In the genomic region with DNA sequence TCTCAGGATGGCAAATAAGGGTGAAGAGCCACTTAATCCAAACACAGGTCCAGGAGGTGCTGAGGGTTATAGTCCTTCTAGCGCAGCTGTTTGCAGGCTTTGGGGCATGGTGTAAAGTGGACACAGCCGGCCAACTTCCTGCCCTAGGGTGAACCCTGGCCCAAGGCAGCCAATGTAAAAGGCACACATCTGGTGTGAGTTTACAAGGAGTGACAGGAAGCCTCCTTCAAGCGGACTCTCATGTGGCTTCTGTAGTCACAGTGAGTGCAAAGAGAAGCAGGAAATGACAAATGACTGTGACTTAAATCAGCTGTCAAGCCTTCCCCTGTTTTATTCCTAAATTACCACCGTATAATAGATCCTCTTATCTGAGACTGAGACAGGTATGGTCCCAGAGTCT, we compare ENCODE assay signal across 9 cellular contexts.
A peak's percentile ranks its signal among the peaks of the same experiment; 100 is the strongest.
DNase-seq lines count a peak whose midpoint lies in the region; ATAC-seq and TF ChIP-seq lines count a peak whose summit lies in the region.
"Had no signal": no experiment of that assay in that cellular context is flagged by ENCODE, and none has a peak within 500 bp of the region (broad histone marks: within the 10 kb centered on the region; RNA-seq: fewer than 3 reads in every experiment).

No MANE protein-coding gene starts in this region.

- H4K20me1 ChIP-seq in IMR-90 (ENCODE audit: insufficient read depth, low read length), result no peaks in the 10 kb centered on the region
- H4K20me1 ChIP-seq in hepatocyte (ENCODE audit: insufficient read depth, poor library complexity, severe bottlenecking), result no peaks in the 10 kb centered on the region

- no peak overlapping the region for H3K4me2 ChIP-seq in IMR-90 (ENCODE audit: low read depth, low read length)
- H3K4me2 ChIP-seq in hepatocyte, result no peak overlapping the region

- no peak for TF ChIP-seq CTCF in IMR-90 (conservative IDR thresholded peaks at IDR 0.05; ENCODE audit: low read depth, low read length)
- no peak for TF ChIP-seq CTCF in hepatocyte (IDR thresholded peaks at IDR 0.05; ENCODE audit: poor library complexity)

- intact Hi-C loops in IMR-90 (cut with micrococcal nuclease), result no loop called here
- intact Hi-C loops in aorta (cut with DNase I), result no loop called here

- no peak for ATAC-seq in IMR-90 (ENCODE audit: low read depth)
- ATAC-seq in activated naive CD4-positive, alpha-beta T cell treated with anti-CD3 and anti-CD28 coated beads, Interleukin-2, amount 50 U/mL, for 72 hours, result peak; percentile 83 to 89
- ATAC-seq in aorta (ENCODE audit: low FRiP score), result peak; percentile 22
- ATAC-seq in GM21360 (IDR thresholded peaks at IDR 0.05; ENCODE audit: unreplicated experiment), result no peak

- no peak overlapping the region for H4K8ac ChIP-seq in IMR-90 (ENCODE audit: low read depth in 2 of 2, low read length in 2 of 2)

- no peak overlapping the region for H4K91ac ChIP-seq in IMR-90 (ENCODE audit: insufficient read depth, low read depth, low read length)

- H3K4ac ChIP-seq in IMR-90 (ENCODE audit: low read depth, low read length), result no peak overlapping the region

- no peaks in the 10 kb centered on the region for H3K4me1 ChIP-seq in IMR-90 (ENCODE audit: control insufficient read depth, insufficient read depth, low read length)
- H3K4me1 ChIP-seq in aorta (ENCODE audit: control insufficient read depth in 1 of 2, insufficient read depth in 2 of 2, low read length in 2 of 2), result no peaks in the 10 kb centered on the region
- H3K4me1 ChIP-seq in hepatocyte (ENCODE audit: insufficient read depth), result no peaks in the 10 kb centered on the region

- no peak overlapping the region for H2BK5ac ChIP-seq in IMR-90 (ENCODE audit: low read depth, low read length, poor library complexity, severe bottlenecking)

- H3K9me1 ChIP-seq in IMR-90 (ENCODE audit: insufficient read depth, low read length), result 0 out of 2 replicates have a peak, but pooled peaks cover 2% of the 10 kb centered on the region

- H4K5ac ChIP-seq in IMR-90 (ENCODE audit: low read depth, low read length), result no peak overlapping the region

- no peaks in the 10 kb centered on the region for H3K79me2 ChIP-seq in hepatocyte

- H3K9me2 ChIP-seq in hepatocyte (replicated peaks; ENCODE audit: insufficient read depth), result no peaks in the 10 kb centered on the region

- peak overlapping the region; percentile 1 for H2AFZ ChIP-seq in IMR-90 (replicated peaks; ENCODE audit: low read length, poor library complexity)
- no peak overlapping the region for H2AFZ ChIP-seq in hepatocyte

- in situ Hi-C loops in IMR-90 (cut with MboI; ENCODE audit: low sequenced_read_pairs), result no loop called here

- DNase-seq in stimulated activated naive CD4-positive, alpha-beta T cell (lab: John Stamatoyannopoulos, UW), result peak in 4 of 6 experiments; percentile 2 to 37 (median 18)
- DNase-seq in stimulated activated naive CD4-positive, alpha-beta T cell treated with Interleukin-2 at 50 U/mL for 16 hours (lab: John Stamatoyannopoulos, UW), result no peak
- no peak for DNase-seq in IMR-90
- no peak for DNase-seq in activated naive CD4-positive, alpha-beta T cell treated with anti-CD3 and anti-CD28 coated beads, Interleukin-2, amount 50 U/mL, for 72 hours (ENCODE audit: low spot score in 2 of 2)
- no peak for DNase-seq in aorta
- DNase-seq in hepatocyte (ENCODE audit: low spot score), result no peak
- no peak for DNase-seq in effector CD4-positive, alpha-beta T cell
- DNase-seq: MG63 had no signal

- H3K36me3 ChIP-seq in IMR-90 (ENCODE audit: control insufficient read depth, insufficient read depth, low read length) (no peaks in the 10 kb centered on the region), aorta (ENCODE audit: control insufficient read depth in 1 of 2, insufficient read depth in 2 of 2, low read length in 1 of 2) (no peaks in the 10 kb centered on the region), hepatocyte (replicated peaks; ENCODE audit: insufficient read depth, low read depth) (no peaks in the 10 kb centered on the region)
- H3K36me3 ChIP-seq: MG63 had no signal

- no CpG with 5 or more reads among the region's 4 CpGs for WGBS in IMR-90 (ENCODE audit: extremely low coverage in 2 of 2, insufficient read length in 1 of 2), 2 experiments
- 61 to 76% methylated on average over 4 of the region's 4 CpGs for WGBS in aorta, 2 donors
- WGBS in hepatocyte (ENCODE audit: low lambda C conversion rate, missing lambda C conversion rate), result 46% methylated on average over 4 of the region's 4 CpGs

- H3K27me3 ChIP-seq in IMR-90 (ENCODE audit: control insufficient read depth, insufficient read depth, low read length), result no peaks in the 10 kb centered on the region
- no peaks in the 10 kb centered on the region for H3K27me3 ChIP-seq in aorta (ENCODE audit: control insufficient read depth in 1 of 2, insufficient read depth in 2 of 2, low read length in 1 of 2)
- H3K27me3 ChIP-seq in hepatocyte, result no peaks in the 10 kb centered on the region
- H3K27me3 ChIP-seq: MG63 had no signal

- no TSS peak for BruUV-seq in IMR-90 (replicated peaks; lab: Mats Ljungman, UMichigan)

- H3K9ac ChIP-seq in IMR-90 (ENCODE audit: low read depth, low read length), result no peak overlapping the region

- H2AK5ac ChIP-seq in IMR-90 (ENCODE audit: low read depth, low read length), result no peak overlapping the region

- no peaks in the 10 kb centered on the region for H3K79me1 ChIP-seq in IMR-90 (ENCODE audit: low read depth in 1 of 2, low read length in 2 of 2)

- H3K27ac Mint-ChIP-seq in activated naive CD4-positive, alpha-beta T cell treated with anti-CD3 and anti-CD28 coated beads, Interleukin-2, amount 50 U/mL, for 72 hours, result no peak overlapping the region

- no peak overlapping the region for H3K18ac ChIP-seq in IMR-90 (ENCODE audit: low read depth, low read length)

- TF ChIP-seq POLR2A in IMR-90 (IDR thresholded peaks at IDR 0.05; ENCODE audit: low read depth, low read length), result no peak

- H3K9me3 ChIP-seq in IMR-90 (ENCODE audit: control insufficient read depth, insufficient read depth, low read length) (no peaks in the 10 kb centered on the region), aorta (ENCODE audit: control insufficient read depth, low read length) (no peaks in the 10 kb centered on the region), hepatocyte (ENCODE audit: low read depth) (no peaks in the 10 kb centered on the region)
- H3K9me3 ChIP-seq: MG63 had no signal

- POLR2A ChIA-PET in IMR-90 (lab: Charles Lee; ENCODE audit: unreplicated experiment), result no interaction called here

- no peak overlapping the region for H3K14ac ChIP-seq in IMR-90 (replicated peaks; ENCODE audit: low read depth, low read length)

- dilution Hi-C loops in IMR-90 (cut with HindIII; ENCODE audit: low sequenced_read_pairs, unreplicated experiment), result no loop called here

- TF ChIP-seq RAD21 in IMR-90 (IDR thresholded peaks at IDR 0.05; ENCODE audit: low read length), result no peak

- H3K23ac ChIP-seq in IMR-90 (ENCODE audit: low read depth, low read length), result no peak overlapping the region

- H2BK120ac ChIP-seq in IMR-90 (ENCODE audit: low read depth, low read length), result no peak overlapping the region

- H2AK9ac ChIP-seq in IMR-90 (replicated peaks; ENCODE audit: low read depth, low read length, poor library complexity), result no peak overlapping the region

- H2BK15ac ChIP-seq in IMR-90 (ENCODE audit: low read depth, low read length), result no peak overlapping the region

- H3K9me3 Mint-ChIP-seq in activated naive CD4-positive, alpha-beta T cell treated with anti-CD3 and anti-CD28 coated beads, Interleukin-2, amount 50 U/mL, for 72 hours, result no peaks in the 10 kb centered on the region

- H3K36me3 Mint-ChIP-seq in activated naive CD4-positive, alpha-beta T cell treated with anti-CD3 and anti-CD28 coated beads, Interleukin-2, amount 50 U/mL, for 72 hours, result no peaks in the 10 kb centered on the region

- no peak overlapping the region for H3K56ac ChIP-seq in IMR-90 (ENCODE audit: extremely low read depth, insufficient read depth, low read length)

- no peak overlapping the region for H3K27ac ChIP-seq in IMR-90 (ENCODE audit: insufficient read depth, low read length)
- no peak overlapping the region for H3K27ac ChIP-seq in aorta (ENCODE audit: low read depth in 1 of 2, low read length in 2 of 2)
- no peak overlapping the region for H3K27ac ChIP-seq in hepatocyte

- CTCF ChIA-PET in IMR-90 (lab: Yijun Ruan, JAX), result no interaction called here

- H3K4me3 ChIP-seq in IMR-90 (ENCODE audit: insufficient read depth, low read depth, low read length) (no peak overlapping the region), aorta (ENCODE audit: low read length in 2 of 2) (no peak overlapping the region), hepatocyte (no peak overlapping the region)
- H3K4me3 ChIP-seq: MG63 had no signal

- H2BK20ac ChIP-seq in IMR-90 (ENCODE audit: low read depth, low read length), result no peak overlapping the region

TF ChIP-seq in IMR-90, 13 proteins besides CTCF, POLR2A, EP300 and RAD21 (continues in another document):
- TF ChIP-seq RFX5 (IDR thresholded peaks at IDR 0.05; ENCODE audit: low read depth, low read length) (no peak), MAFK (IDR thresholded peaks at IDR 0.05; ENCODE audit: low read depth, low read length) (no peak), SMC3 (IDR thresholded peaks at IDR 0.05; ENCODE audit: low read depth, low read length) (no peak), RCOR1 (IDR thresholded peaks at IDR 0.05; ENCODE audit: insufficient replicate concordance, low read length) (no peak), CEBPB (IDR thresholded peaks at IDR 0.05; ENCODE audit: low read depth, low read length) (no peak), MAZ (IDR thresholded peaks at IDR 0.05; ENCODE audit: borderline replicate concordance, low read depth, low read length) (no peak), BHLHE40 (IDR thresholded peaks at IDR 0.05; ENCODE audit: low read depth, low read length) (no peak), CHD1 (IDR thresholded peaks at IDR 0.05; ENCODE audit: low read depth, low read length) (no peak), NFE2L2 (IDR thresholded peaks at IDR 0.05; ENCODE audit: low read depth, low read length) (no peak)
- TF ChIP-seq, protein P1, sequence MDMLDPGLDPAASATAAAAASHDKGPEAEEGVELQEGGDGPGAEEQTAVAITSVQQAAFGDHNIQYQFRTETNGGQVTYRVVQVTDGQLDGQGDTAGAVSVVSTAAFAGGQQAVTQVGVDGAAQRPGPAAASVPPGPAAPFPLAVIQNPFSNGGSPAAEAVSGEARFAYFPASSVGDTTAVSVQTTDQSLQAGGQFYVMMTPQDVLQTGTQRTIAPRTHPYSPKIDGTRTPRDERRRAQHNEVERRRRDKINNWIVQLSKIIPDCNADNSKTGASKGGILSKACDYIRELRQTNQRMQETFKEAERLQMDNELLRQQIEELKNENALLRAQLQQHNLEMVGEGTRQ (IDR thresholded peaks at IDR 0.05; ENCODE audit: low read depth, low read length), result no peak

Comparison
In these comparisons a context has a peak if more than half of its experiments do, and no peak if none do; other contexts are left out.
1. DNase-seq: peak in stimulated activated naive CD4-positive, alpha-beta T cell (4 of 6); none in stimulated activated naive CD4-positive, alpha-beta T cell treated with Interleukin-2 at 50 U/mL for 16 hours (single experiment), IMR-90 (single experiment), activated naive CD4-positive, alpha-beta T cell treated with anti-CD3 and anti-CD28 coated beads, Interleukin-2, amount 50 U/mL, for 72 hours (0 of 2), aorta (0 of 2), hepatocyte (single experiment) and effector CD4-positive, alpha-beta T cell (single experiment).
2. ATAC-seq: peak in activated naive CD4-positive, alpha-beta T cell treated with anti-CD3 and anti-CD28 coated beads, Interleukin-2, amount 50 U/mL, for 72 hours (2 of 2) and aorta (single experiment); none in IMR-90 (single experiment) and GM21360 (single experiment).